ENCODE assay signal across 8 cellular contexts in genomic region chr1:108897865-108898720, GRCh38. TPM values are rescaled to one million over a fixed set of nuclear protein-coding genes. Genes with fewer than 3 reads are reported as not detected.
DNase-seq lines count a peak whose midpoint lies in the region; ATAC-seq and TF ChIP-seq lines count a peak whose summit lies in the region.

No MANE protein-coding gene starts in this region.

- no peaks in the 10 kb centered on the region for H3K9me2 ChIP-seq in PC-9 (ENCODE audit: insufficient read depth)

- H3K4me1 Mint-ChIP-seq in central memory CD8-positive, alpha-beta T cell: no peaks in the 10 kb centered on the region

- H3K4me3 ChIP-seq in AG10803 (ENCODE audit: low read length) (no peak overlapping the region), PC-9 (no peak overlapping the region), tibial artery (no peak overlapping the region)
- no peak overlapping the region for H3K4me3 ChIP-seq in Jurkat, Clone E6-1 (ENCODE audit: low read length)

- no peaks in the 10 kb centered on the region for H3K36me3 Mint-ChIP-seq in central memory CD8-positive, alpha-beta T cell (ENCODE audit: insufficient read depth)

- H3K4me1 ChIP-seq in PC-9 (replicated peaks; ENCODE audit: insufficient read depth): no peaks in the 10 kb centered on the region
- no peaks in the 10 kb centered on the region for H3K4me1 ChIP-seq in tibial artery

- CTCF ChIA-PET in PC-9 (lab: Charles Lee): interaction anchor here (0.7 to 2.3 kb wide), 2 partner anchors 70 to 348 kb away, joined by 3 to 8 read pairs; no protein-coding TSS in a partner anchor

- H2AFZ ChIP-seq in PC-9: no peak overlapping the region

- ATAC-seq in central memory CD8-positive, alpha-beta T cell (replicated peaks; ENCODE audit: extremely low read depth, poor library complexity, severe bottlenecking): peak; percentile 65
- ATAC-seq in left lobe of liver: peak; percentile 85
- no peak for ATAC-seq in HG03039 (IDR thresholded peaks at IDR 0.05; ENCODE audit: unreplicated experiment)

- peak; percentile 82 for TF ChIP-seq CTCF in AG10803 (conservative IDR thresholded peaks at IDR 0.05; ENCODE audit: low read length)
- peak; percentile 59 for TF ChIP-seq CTCF in GM12872 (IDR thresholded peaks at IDR 0.05; ENCODE audit: insufficient read depth, low read depth, low read length)
- peak; percentile 96 for TF ChIP-seq CTCF in PC-9 (conservative IDR thresholded peaks at IDR 0.05)
- peak; percentile 68 to 82 for TF ChIP-seq CTCF in tibial artery (IDR thresholded peaks at IDR 0.05)

- H3K4me2 ChIP-seq in PC-9: no peak overlapping the region

- no peak overlapping the region for H3K4me3 Mint-ChIP-seq in central memory CD8-positive, alpha-beta T cell

- no peaks in the 10 kb centered on the region for H3K27me3 ChIP-seq in PC-9 (ENCODE audit: insufficient read depth, low read depth)
- no peaks in the 10 kb centered on the region for H3K27me3 ChIP-seq in tibial artery

- BruUV-seq in PC-9 (replicated peaks; lab: Mats Ljungman, UMichigan): no TSS peak

- POLR2A ChIA-PET in PC-9 (lab: Charles Lee; ENCODE audit: unreplicated experiment): interaction anchor here (0.6 kb wide), 1 partner anchor 206 kb away, joined by 8 read pairs; no protein-coding TSS in a partner anchor

- 0 out of 2 replicates have a peak, but pooled peaks cover 3% of the 10 kb centered on the region for H4K20me1 ChIP-seq in PC-9 (ENCODE audit: insufficient read depth)

- no peak overlapping the region for H3K27ac Mint-ChIP-seq in central memory CD8-positive, alpha-beta T cell (ENCODE audit: low read depth)

- intact Hi-C loops in PC-9 (cut with micrococcal nuclease; ENCODE audit: unreplicated experiment) (loop anchor here (1.0 to 10.0 kb wide), 4 partner anchors 70 to 753 kb away; partner anchors contain the start of gene PRPF38B), tibial artery (cut with DNase I; ENCODE audit: low total_unique reads) (loop anchor here (2.0 kb wide), 1 partner anchor 69 kb away; no protein-coding TSS in a partner anchor)

- H3K36me3 ChIP-seq in PC-9 (ENCODE audit: low read depth) (peaks cover 21% of the 10 kb centered on the region), tibial artery (no peaks in the 10 kb centered on the region)

- no peaks in the 10 kb centered on the region for H3K79me2 ChIP-seq in PC-9 (ENCODE audit: low read depth)

- no peak overlapping the region for H3K27ac ChIP-seq in PC-9
- no peak overlapping the region for H3K27ac ChIP-seq in tibial artery

- H3F3A ChIP-seq in PC-9 (ENCODE audit: insufficient read depth, low read depth): peaks cover 13% of the 10 kb centered on the region; the same call in 1 of the 2 replicates

- no peaks in the 10 kb centered on the region for H3K9me3 ChIP-seq in PC-9 (ENCODE audit: insufficient read depth, low read depth)
- H3K9me3 ChIP-seq in tibial artery: no peaks in the 10 kb centered on the region

- H3K27me3 Mint-ChIP-seq in central memory CD8-positive, alpha-beta T cell: no peaks in the 10 kb centered on the region

- DNase-seq in AG10803 (ENCODE audit: low read depth): peak; percentile 78
- DNase-seq in Jurkat, Clone E6-1 (ENCODE audit: low read depth, low spot score): peak; percentile 66
- peak in 1 of 2 experiments; percentile 77 for DNase-seq in PC-9
- DNase-seq in central memory CD8-positive, alpha-beta T cell (ENCODE audit: low spot score in 2 of 2): no peak
- DNase-seq in left lobe of liver (ENCODE audit: low spot score): no peak
- DNase-seq in tibial artery: no peak

- no peaks in the 10 kb centered on the region for H3K9me3 Mint-ChIP-seq in central memory CD8-positive, alpha-beta T cell

RNA-seq across cellular contexts. Expression of gene GPSM2, which starts 21.3 kb away (rescaled TPM):
- 33.6 TPM for polyA plus RNA-seq in Jurkat, Clone E6-1 (2012; ENCODE audit: insufficient read depth, insufficient read length)
- total RNA-seq in PC-9 (2021) (51.5 and 51.7 TPM in 2 replicates), left lobe of liver (0.20 TPM)

RNA-seq across cellular contexts. Expression of gene AKNAD1, which starts 41.2 kb away (rescaled TPM):
- not detected for polyA plus RNA-seq in Jurkat, Clone E6-1 (2012; ENCODE audit: insufficient read depth, insufficient read length)
- total RNA-seq in PC-9 (2021) (not detected in 2 replicates), left lobe of liver (not detected)

Comparison
In these comparisons a context has a peak if more than half of its experiments do, and no peak if none do; other contexts are left out.
1. DNase-seq: peak in AG10803 (single experiment) and Jurkat, Clone E6-1 (single experiment); none in central memory CD8-positive, alpha-beta T cell (0 of 2), left lobe of liver (single experiment) and tibial artery (0 of 2).
2. RNA of gene GPSM2, which starts 21.3 kb away (total RNA-seq): 51.5 to 51.7 TPM in PC-9; 0.20 TPM in left lobe of liver (single experiment); every median in the first group is over 10 times any median in the second.
3. Peak in every context shown above with its lines, with median percentiles within 50 percentile points of each other: CTCF ChIP-seq.